8 cellular contexts compared by ENCODE assay signal in the genomic region with DNA sequence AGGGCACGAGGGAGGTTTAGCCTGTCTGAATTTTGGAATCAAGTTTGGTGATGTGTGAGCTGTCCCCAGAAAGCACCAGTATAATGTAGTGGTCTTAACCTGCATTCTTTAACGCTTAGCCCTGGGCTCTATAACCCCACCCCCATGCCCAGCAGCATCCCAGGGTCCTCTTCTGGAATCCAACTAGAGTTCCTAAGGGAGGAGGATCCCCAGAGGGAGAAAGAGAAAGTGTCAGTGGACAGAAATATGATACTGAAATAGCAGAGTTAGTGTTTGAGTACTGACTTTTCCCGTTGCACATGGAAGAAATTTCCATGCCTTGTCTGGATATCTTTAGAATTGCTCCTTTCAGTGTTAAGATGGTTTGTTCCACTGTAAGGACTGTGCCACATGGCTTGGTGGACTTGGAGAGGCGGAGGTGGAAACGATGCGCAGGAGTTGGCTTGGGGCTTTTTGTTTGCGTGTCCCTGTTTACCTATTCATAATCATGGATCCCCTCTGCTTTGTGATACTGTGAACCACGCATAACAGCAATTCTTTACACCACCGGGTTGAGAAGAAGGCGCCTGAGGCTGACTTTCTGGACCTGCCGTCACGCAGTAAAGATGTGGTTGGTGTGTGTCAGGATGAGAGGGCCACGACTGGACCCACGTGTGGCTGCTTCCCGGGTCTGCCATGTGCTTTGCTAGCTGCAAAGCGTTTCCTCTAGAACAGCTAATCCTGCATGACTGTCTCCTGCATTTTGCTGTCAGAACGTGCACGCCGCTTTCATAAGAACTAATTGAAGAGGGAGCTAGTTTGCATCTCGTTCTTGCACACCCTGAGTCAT.
A peak's percentile ranks its signal among the peaks of the same experiment; 100 is the strongest.
DNase-seq lines count a peak whose midpoint lies in the region; ATAC-seq, FAIRE-seq and TF ChIP-seq lines count a peak whose summit lies in the region.

No MANE protein-coding gene starts in this region.

- no CpG with 5 or more reads among the region's 20 CpGs for WGBS in trophoblast cell (ENCODE audit: extremely low coverage, insufficient coverage, insufficient read length)

- no peak overlapping the region for H2AK5ac ChIP-seq in trophoblast cell (ENCODE audit: low read length)

- H3F3A ChIP-seq in OCI-LY1 (ENCODE audit: insufficient read depth, low read length): 0 out of 2 replicates have a peak, but pooled peaks cover 6% of the 10 kb centered on the region

- H4K8ac ChIP-seq in trophoblast cell (ENCODE audit: low read depth, low read length): peak overlapping the region; percentile 62

- peak overlapping the region; percentile 57 for H4K12ac ChIP-seq in trophoblast cell (ENCODE audit: low read depth, low read length)

- H3K4me1 ChIP-seq in OCI-LY1 (ENCODE audit: insufficient read depth, low read length, severe bottlenecking) (peaks cover 41% of the 10 kb centered on the region), trophoblast cell (ENCODE audit: control insufficient read depth in 1 of 2, insufficient read depth in 2 of 2, low read length in 2 of 2) (peaks cover 8 to 10% of the 10 kb centered on the region in 2 experiments)

- peak overlapping the region; percentile 41 for H2BK5ac ChIP-seq in trophoblast cell (ENCODE audit: low read depth, low read length, poor library complexity)

- peak; percentile 36 for ATAC-seq in HG03039 (IDR thresholded peaks at IDR 0.05; ENCODE audit: unreplicated experiment)

- H2BK12ac ChIP-seq in trophoblast cell (ENCODE audit: low read length): no peak overlapping the region

- H3K4me3 ChIP-seq in OCI-LY1 (ENCODE audit: low read depth, low read length, poor library complexity, severe bottlenecking) (peak overlapping the region; percentile 68), trophoblast cell (ENCODE audit: low read depth, low read length) (no peak overlapping the region)

- peak overlapping the region; percentile 27 for H4K91ac ChIP-seq in trophoblast cell (ENCODE audit: low read depth, low read length)

- H3K9me3 ChIP-seq in OCI-LY1 (ENCODE audit: low read length) (no peaks in the 10 kb centered on the region), trophoblast cell (ENCODE audit: insufficient read depth, low read depth, low read length) (peaks cover 2% of the 10 kb centered on the region)

- peak overlapping the region; percentile 41 for H3K4ac ChIP-seq in trophoblast cell (ENCODE audit: low read depth, low read length)

- H2AFZ ChIP-seq in OCI-LY1 (ENCODE audit: low read length): peak overlapping the region; percentile 1; the same call in 1 of the 2 replicates
- H2AFZ ChIP-seq in trophoblast cell (ENCODE audit: insufficient read depth, low read length, poor library complexity): no peak overlapping the region

- H3K23ac ChIP-seq in trophoblast cell (ENCODE audit: low read length): no peak overlapping the region

- peak overlapping the region; percentile 49 for H3K18ac ChIP-seq in trophoblast cell (ENCODE audit: low read length)

- no peaks in the 10 kb centered on the region for H3K9me2 ChIP-seq in OCI-LY1 (ENCODE audit: low read depth, low read length)

- FAIRE-seq in urothelium cell line (lab: Jason Lieb, UNC): no peak

- H3K14ac ChIP-seq in trophoblast cell (ENCODE audit: low read length): peak overlapping the region; percentile 51

- H3K27me3 ChIP-seq in OCI-LY1 (ENCODE audit: insufficient read depth, low read length): no peaks in the 10 kb centered on the region
- no peaks in the 10 kb centered on the region for H3K27me3 ChIP-seq in trophoblast cell (ENCODE audit: insufficient read depth, low read length)

- H3K36me3 ChIP-seq in OCI-LY1 (ENCODE audit: insufficient read depth, low read length) (peaks cover 9% of the 10 kb centered on the region; the same call in 1 of the 2 replicates), trophoblast cell (ENCODE audit: control insufficient read depth in 1 of 2, insufficient read depth in 2 of 2, low read length in 2 of 2) (peaks cover 0 to 7% of the 10 kb centered on the region in 2 experiments)

- peaks cover 5% of the 10 kb centered on the region for H3K79me1 ChIP-seq in trophoblast cell (ENCODE audit: low read length)

- H3K79me2 ChIP-seq in OCI-LY1 (ENCODE audit: insufficient read depth, low read length) (peaks cover 12% of the 10 kb centered on the region), trophoblast cell (ENCODE audit: control insufficient read depth, insufficient read depth, low read length, poor library complexity) (peaks cover 2% of the 10 kb centered on the region)

- DNase-seq in NCI-H1105 treated with DMSO at 0.1 percent for 48 hours (lab: John Stamatoyannopoulos, UW): peak; percentile 25
- DNase-seq in NCI-H1105 (lab: John Stamatoyannopoulos, UW): no peak
- DNase-seq in activated naive CD4-positive, alpha-beta T cell treated with Interleukin-2 at 50 U/mL for 16 hours: peak; percentile 55
- DNase-seq in globus pallidus (ENCODE audit: low spot score): peak; percentile 52
- peak; percentile 52 to 70 for DNase-seq in trophoblast cell
- DNase-seq in urothelium cell line (ENCODE audit: low spot score): peak; percentile 27

- peak overlapping the region; percentile 76 for H3K27ac ChIP-seq in OCI-LY1 (ENCODE audit: low read depth, low read length, poor library complexity, severe bottlenecking)
- H3K27ac ChIP-seq in trophoblast cell (ENCODE audit: low read depth, low read length): peak overlapping the region; percentile 61

- TF ChIP-seq CTCF in OCI-LY1 (IDR thresholded peaks at IDR 0.05; ENCODE audit: low read length): no peak

- H3K9ac ChIP-seq in OCI-LY1 (ENCODE audit: low read length): peak overlapping the region; percentile 85
- H3K9ac ChIP-seq in trophoblast cell (ENCODE audit: low read length): no peak overlapping the region

- peak overlapping the region; percentile 95 for H3K4me2 ChIP-seq in OCI-LY1 (ENCODE audit: low read length)
- H3K4me2 ChIP-seq in trophoblast cell (ENCODE audit: low read length): peak overlapping the region; percentile 50

- H2BK120ac ChIP-seq in trophoblast cell (ENCODE audit: insufficient read depth, low read length, poor library complexity): peak overlapping the region; percentile 75

- H4K20me1 ChIP-seq in OCI-LY1 (ENCODE audit: insufficient read depth, low read length): no peaks in the 10 kb centered on the region
